ENCODE assay signal across 7 cellular contexts in genomic region chr2:137900421-137901141, GRCh38.
"Had no signal": no experiment of that assay in that cellular context is flagged by ENCODE, and none has a peak within 500 bp of the region (broad histone marks: within the 10 kb centered on the region; RNA-seq: fewer than 3 reads in every experiment).

No MANE protein-coding gene starts in this region.

- H3K4me2 ChIP-seq: KMS-11 had no signal

- FAIRE-seq: HTR-8/SVneo had no signal

- H3K27ac ChIP-seq: HL-60, KMS-11 had no signal

- DNase-seq: IMR-90, Karpas-422, KBM-7, KG1 had no signal

- H3K9ac ChIP-seq: KMS-11 had no signal
